8 cellular contexts compared by ENCODE assay signal in genomic region chr4:147617841-147618421, GRCh38. TPM values are rescaled to one million over a fixed set of nuclear protein-coding genes. Genes with fewer than 3 reads are reported as not detected.
A peak's percentile ranks its signal among the peaks of the same experiment; 100 is the strongest.
DNase-seq lines count a peak whose midpoint lies in the region; ATAC-seq and TF ChIP-seq lines count a peak whose summit lies in the region.

No MANE protein-coding gene starts in this region.

- TF ChIP-seq CTCF in GM13976 (IDR thresholded peaks at IDR 0.05; ENCODE audit: borderline replicate concordance, control extremely low read depth, extremely low read depth, insufficient read depth, missing control alignments) (no peak), HCT116 (IDR thresholded peaks at IDR 0.05 in 2 of 3, conservative IDR thresholded peaks at IDR 0.05 in 1 of 3; ENCODE audit: borderline replicate concordance in 1 of 3, insufficient read depth in 1 of 3, low read depth in 2 of 3, low read length in 2 of 3) (no peak), PC-9 (conservative IDR thresholded peaks at IDR 0.05) (no peak), esophagus squamous epithelium (IDR thresholded peaks at IDR 0.05) (no peak)

- peak overlapping the region; percentile 50 for H3K4ac ChIP-seq in trophoblast cell (ENCODE audit: low read depth, low read length)

- peak; percentile 21 for ATAC-seq in HCT116

- H3K9me2 ChIP-seq in HCT116 (ENCODE audit: insufficient read depth) (no peaks in the 10 kb centered on the region), PC-9 (ENCODE audit: insufficient read depth) (no peaks in the 10 kb centered on the region)

- no peaks in the 10 kb centered on the region for H3F3A ChIP-seq in PC-9 (ENCODE audit: insufficient read depth, low read depth)

- peak overlapping the region; percentile 62 for H3K14ac ChIP-seq in trophoblast cell (ENCODE audit: low read length)

- H3K23ac ChIP-seq in trophoblast cell (ENCODE audit: low read length), result no peak overlapping the region

- H4K8ac ChIP-seq in trophoblast cell (ENCODE audit: low read depth, low read length), result peak overlapping the region; percentile 96

- H3K79me1 ChIP-seq in trophoblast cell (ENCODE audit: low read length), result peaks cover 6% of the 10 kb centered on the region

- H3K27me3 ChIP-seq in HCT116 (ENCODE audit: insufficient read depth, low read length) (no peaks in the 10 kb centered on the region), PC-9 (ENCODE audit: insufficient read depth, low read depth) (no peaks in the 10 kb centered on the region), esophagus squamous epithelium (no peaks in the 10 kb centered on the region), trophoblast cell (ENCODE audit: insufficient read depth, low read length) (no peaks in the 10 kb centered on the region)

- H3K36me3 ChIP-seq in HCT116 (ENCODE audit: control insufficient read depth in 1 of 2, insufficient read depth in 2 of 2, low read length in 2 of 2) (peaks cover 3 to 4% of the 10 kb centered on the region in 2 experiments; a peak in 1 of 4 replicates), PC-9 (ENCODE audit: low read depth) (no peaks in the 10 kb centered on the region), esophagus squamous epithelium (peaks cover 0 to 13% (median 0%) of the 10 kb centered on the region in 3 donors), trophoblast cell (ENCODE audit: control insufficient read depth in 1 of 2, insufficient read depth in 2 of 2, low read length in 2 of 2) (peaks cover 3 to 4% of the 10 kb centered on the region in 2 experiments)

- CTCF ChIA-PET in HCT116 (lab: Charles Lee), result interaction anchor here (1.1 to 2.0 kb wide), 5 partner anchors 28 to 599 kb away, joined by 3 to 27 read pairs (median 6); no protein-coding TSS in a partner anchor
- CTCF ChIA-PET in PC-9 (lab: Charles Lee), result interaction anchor here (0.5 to 2.4 kb wide), 6 partner anchors 21 to 1257 kb away, joined by 3 to 9 read pairs (median 4); no protein-coding TSS in a partner anchor

- H4K91ac ChIP-seq in trophoblast cell (ENCODE audit: low read depth, low read length), result peak overlapping the region; percentile 71

- TF ChIP-seq RAD21 in HCT116 (IDR thresholded peaks at IDR 0.05; ENCODE audit: low read depth), result no peak

- peak overlapping the region; percentile 53 for H3K27ac ChIP-seq in HCT116 (ENCODE audit: low read depth, low read length)
- peak overlapping the region; percentile 44; the same call in 1 of the 2 replicates for H3K27ac ChIP-seq in PC-9
- peak overlapping the region; percentile 84 to 93 (median 90) for H3K27ac ChIP-seq in esophagus squamous epithelium
- no peak overlapping the region for H3K27ac ChIP-seq in trophoblast cell (ENCODE audit: low read depth, low read length)

- peak overlapping the region; percentile 72 to 97 for H3K4me3 ChIP-seq in HCT116 (replicated peaks in 1 of 2; ENCODE audit: low read depth in 1 of 2, low read length in 2 of 2)
- peak overlapping the region; percentile 84 for H3K4me3 ChIP-seq in PC-9
- peak overlapping the region; percentile 52 to 95 (median 90) for H3K4me3 ChIP-seq in esophagus squamous epithelium
- H3K4me3 ChIP-seq in trophoblast cell (ENCODE audit: low read depth, low read length), result peak overlapping the region; percentile 93

- no peak overlapping the region for H2BK12ac ChIP-seq in trophoblast cell (ENCODE audit: low read length)

- H2AFZ ChIP-seq in HCT116 (ENCODE audit: low read depth, low read length, poor library complexity, severe bottlenecking) (no peak overlapping the region), PC-9 (peak overlapping the region; percentile 79), trophoblast cell (ENCODE audit: insufficient read depth, low read length, poor library complexity) (peak overlapping the region; percentile 95)

- peaks cover 54% of the 10 kb centered on the region for H3K79me2 ChIP-seq in HCT116 (ENCODE audit: insufficient read depth, low read length)
- H3K79me2 ChIP-seq in PC-9 (ENCODE audit: low read depth), result peaks cover 30% of the 10 kb centered on the region
- peaks cover 4% of the 10 kb centered on the region for H3K79me2 ChIP-seq in trophoblast cell (ENCODE audit: control insufficient read depth, insufficient read depth, low read length, poor library complexity)

- H4K20me1 ChIP-seq in HCT116 (ENCODE audit: insufficient read depth) (no peaks in the 10 kb centered on the region), PC-9 (ENCODE audit: insufficient read depth) (no peaks in the 10 kb centered on the region)

- H2BK5ac ChIP-seq in trophoblast cell (ENCODE audit: low read depth, low read length, poor library complexity), result peak overlapping the region; percentile 61

- peaks cover 5 to 10% of the 10 kb centered on the region in 2 experiments; a peak in 2 of 4 replicates for H3K4me1 ChIP-seq in HCT116 (ENCODE audit: control insufficient read depth in 1 of 2, insufficient read depth in 2 of 2, low read length in 2 of 2)
- no peaks in the 10 kb centered on the region; the same call in 1 of the 2 replicates for H3K4me1 ChIP-seq in PC-9 (replicated peaks; ENCODE audit: insufficient read depth)
- H3K4me1 ChIP-seq in esophagus squamous epithelium, result peaks cover 0 to 51% (median 22%) of the 10 kb centered on the region in 3 donors
- H3K4me1 ChIP-seq in trophoblast cell (ENCODE audit: control insufficient read depth in 1 of 2, insufficient read depth in 2 of 2, low read length in 2 of 2), result peaks cover 2 to 6% of the 10 kb centered on the region in 2 experiments

- H3K9ac ChIP-seq in HCT116 (ENCODE audit: low read length) (peak overlapping the region; percentile 69), trophoblast cell (ENCODE audit: low read length) (peak overlapping the region; percentile 94)

- DNase-seq in GM13976 (ENCODE audit: low spot score) (peak; percentile 20), HCT116 (ENCODE audit: low read depth, low spot score) (no peak), PC-9 (no peak), esophagus squamous epithelium (lab: John Stamatoyannopoulos, UW) (no peak), trophoblast cell (no peak), hippocampal formation (lab: John Stamatoyannopoulos, UW) (no peak), NOMO-1 (lab: John Stamatoyannopoulos, UW; ENCODE audit: unreplicated experiment in 2 of 2) (no peak)
- DNase-seq in stimulated activated CD4-positive, alpha-beta T cell treated with anti-CD3 and anti-CD28 coated beads, Interleukin-15, amount 100 ng/mL, for 24 hours, result no peak

- H2AK5ac ChIP-seq in trophoblast cell (ENCODE audit: low read length), result no peak overlapping the region

- intact Hi-C loops in HCT116 (cut with micrococcal nuclease) (loop anchor here (2.0 kb wide), 1 partner anchor 249 kb away; no protein-coding TSS in a partner anchor), PC-9 (cut with micrococcal nuclease; ENCODE audit: unreplicated experiment) (loop anchor here (1.0 to 5.0 kb wide), 3 partner anchors 21 to 1886 kb away; partner anchors contain the start of gene PRMT9), esophagus squamous epithelium (cut with DNase I) (no loop called here)

- H3K9me3 ChIP-seq in HCT116 (ENCODE audit: control insufficient read depth in 1 of 2, insufficient read depth in 1 of 2, low read depth in 1 of 2, low read length in 2 of 2) (no peaks in the 10 kb centered on the region), PC-9 (ENCODE audit: insufficient read depth, low read depth) (no peaks in the 10 kb centered on the region), esophagus squamous epithelium (no peaks in the 10 kb centered on the region), trophoblast cell (ENCODE audit: insufficient read depth, low read depth, low read length) (no peaks in the 10 kb centered on the region)

- H2BK120ac ChIP-seq in trophoblast cell (ENCODE audit: insufficient read depth, low read length, poor library complexity), result peak overlapping the region; percentile 68

- H3K4me2 ChIP-seq in HCT116 (ENCODE audit: low read length), result peak overlapping the region; percentile 73
- H3K4me2 ChIP-seq in PC-9, result peak overlapping the region; percentile 97
- peak overlapping the region; percentile 90 for H3K4me2 ChIP-seq in trophoblast cell (ENCODE audit: low read length)

- BruUV-seq in HCT116 (replicated peaks; lab: Mats Ljungman, UMichigan), result no TSS peak
- no TSS peak for BruUV-seq in PC-9 (replicated peaks; lab: Mats Ljungman, UMichigan)

- no peak for TF ChIP-seq POLR2A in HCT116 (IDR thresholded peaks at IDR 0.05; ENCODE audit: borderline replicate concordance, extremely low read depth, insufficient read depth, insufficient read length)
- TF ChIP-seq POLR2A in esophagus squamous epithelium (IDR thresholded peaks at IDR 0.05), result no peak

- WGBS in esophagus squamous epithelium, 2 donors, result 2 to 5% methylated on average over 15 of the region's 15 CpGs
- no CpG with 5 or more reads among the region's 15 CpGs for WGBS in trophoblast cell (ENCODE audit: extremely low coverage, insufficient coverage, insufficient read length)

- peak overlapping the region; percentile 93 for H3K18ac ChIP-seq in trophoblast cell (ENCODE audit: low read length)

- H4K12ac ChIP-seq in trophoblast cell (ENCODE audit: low read depth, low read length), result peak overlapping the region; percentile 94

- in situ Hi-C loops in GM13976 (cut with MboI; ENCODE audit: low sequenced_read_pairs, unreplicated experiment), result no loop called here

- RAD21 ChIA-PET in HCT116 (lab: Charles Lee; ENCODE audit: low non-redundant PET in 1 of 2, low total read pairs in 2 of 2, uncharacterized antibody in 2 of 2, unreplicated experiment in 2 of 2), result no interaction called here

- POLR2A ChIA-PET in HCT116 (lab: Charles Lee), result interaction anchor here (1.0 to 1.9 kb wide), 4 partner anchors 11 to 249 kb away, joined by 3 to 9 read pairs (median 6); partner anchors contain the start of gene PRMT9
- POLR2A ChIA-PET in PC-9 (lab: Charles Lee; ENCODE audit: unreplicated experiment), result interaction anchor here (0.6 to 1.3 kb wide), 3 partner anchors 21 to 117 kb away, joined by 3 to 20 read pairs (median 4); no protein-coding TSS in a partner anchor

TF ChIP-seq in HCT116, 20 proteins besides CTCF, POLR2A, EP300 and RAD21 (continues in another document):
- TF ChIP-seq, protein P1, sequence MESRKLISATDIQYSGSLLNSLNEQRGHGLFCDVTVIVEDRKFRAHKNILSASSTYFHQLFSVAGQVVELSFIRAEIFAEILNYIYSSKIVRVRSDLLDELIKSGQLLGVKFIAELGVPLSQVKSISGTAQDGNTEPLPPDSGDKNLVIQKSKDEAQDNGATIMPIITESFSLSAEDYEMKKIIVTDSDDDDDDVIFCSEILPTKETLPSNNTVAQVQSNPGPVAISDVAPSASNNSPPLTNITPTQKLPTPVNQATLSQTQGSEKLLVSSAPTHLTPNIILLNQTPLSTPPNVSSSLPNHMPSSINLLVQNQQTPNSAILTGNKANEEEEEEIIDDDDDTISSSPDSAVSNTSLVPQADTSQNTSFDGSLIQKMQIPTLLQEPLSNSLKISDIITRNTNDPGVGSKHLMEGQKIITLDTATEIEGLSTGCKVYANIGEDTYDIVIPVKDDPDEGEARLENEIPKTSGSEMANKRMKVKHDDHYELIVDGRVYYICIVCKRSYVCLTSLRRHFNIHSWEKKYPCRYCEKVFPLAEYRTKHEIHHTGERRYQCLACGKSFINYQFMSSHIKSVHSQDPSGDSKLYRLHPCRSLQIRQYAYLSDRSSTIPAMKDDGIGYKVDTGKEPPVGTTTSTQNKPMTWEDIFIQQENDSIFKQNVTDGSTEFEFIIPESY (IDR thresholded peaks at IDR 0.05; ENCODE audit: extremely low read depth, insufficient replicate concordance, low read length), result no peak

RNA-seq across cellular contexts. Expression of gene TMEM184C, which starts 0.7 kb away (rescaled TPM):
- total RNA-seq in HCT116 (2021; ENCODE audit: unreplicated experiment), result 24.6 TPM
- polyA plus RNA-seq in HCT116 (2012), result 16.2 and 17.5 TPM in 2 replicates
- 29.1 and 40.4 TPM in 2 replicates for total RNA-seq in PC-9 (2021)
- total RNA-seq in esophagus squamous epithelium, result 10 to 100 TPM; 16.0 to 29.0 (median 21.6) TPM
- polyA plus RNA-seq in trophoblast cell (2013), result 15.8 and 16.7 TPM in 2 replicates
